Comparison of ENCODE assay signal across 15 cellular contexts in genomic region chr5:122849746-122850145, GRCh38. TPM values are rescaled to one million over a fixed set of nuclear protein-coding genes. Genes with fewer than 3 reads are reported as not detected.
DNase-seq lines count a peak whose midpoint lies in the region; ATAC-seq and TF ChIP-seq lines count a peak whose summit lies in the region.
"Had no signal": no experiment of that assay in that cellular context is flagged by ENCODE, and none has a peak within 500 bp of the region (broad histone marks: within the 10 kb centered on the region; RNA-seq: fewer than 3 reads in every experiment).

No MANE protein-coding gene starts in this region.

- H3K27me3 ChIP-seq in PC-3 (ENCODE audit: low read length): no peaks in the 10 kb centered on the region
- H3K27me3 ChIP-seq in colonic mucosa: no peaks in the 10 kb centered on the region
- H3K27me3 ChIP-seq: right lobe of liver had no signal

- H4K20me1 ChIP-seq in PC-3 (ENCODE audit: low read length): no peaks in the 10 kb centered on the region

- no TSS peak for BruUV-seq in PC-3 (replicated peaks; lab: Mats Ljungman, UMichigan)

- H3K4me1 ChIP-seq in PC-3 (ENCODE audit: insufficient read depth, low read length) (peaks cover 50% of the 10 kb centered on the region), colonic mucosa (no peaks in the 10 kb centered on the region)

- CTCF ChIA-PET in PC-3 (lab: Charles Lee): no interaction called here

- H3K36me3 ChIP-seq in PC-3 (ENCODE audit: low read depth, low read length) (0 out of 2 replicates have a peak, but pooled peaks cover 3% of the 10 kb centered on the region), colonic mucosa (no peaks in the 10 kb centered on the region)
- H3K36me3 ChIP-seq: right lobe of liver had no signal

- TF ChIP-seq CTCF in PC-3 (conservative IDR thresholded peaks at IDR 0.05; ENCODE audit: low read depth, low read length) (no peak), epithelial cell of esophagus (IDR thresholded peaks at IDR 0.05; ENCODE audit: insufficient read depth, low read depth, low read length, missing control alignments) (no peak), colonic mucosa (IDR thresholded peaks at IDR 0.05) (no peak)

- no peaks in the 10 kb centered on the region for H3F3A ChIP-seq in PC-3 (ENCODE audit: low read length, unreplicated experiment)

- DNase-seq in ELF-1 (ENCODE audit: low read depth, low spot score) (peak; percentile 41), PC-3 (peak; percentile 70), epithelial cell of esophagus (ENCODE audit: low read depth) (peak; percentile 93), pons (ENCODE audit: low spot score) (peak; percentile 53), NCI-H187 (lab: John Stamatoyannopoulos, UW) (no peak), colonic mucosa (no peak)
- DNase-seq: activated CD4-positive, alpha-beta T cell treated with anti-CD3 and anti-CD28 coated beads for 1 hour; activated T-cell treated with anti-CD3 and anti-CD28 coated beads, Interleukin-2, amount 50 U/mL, for 72 hours; aorta; naive B cell; NCI-H1105; NCI-H774; right lobe of liver had no signal

- no peak overlapping the region; the same call in 1 of the 2 replicates for H3K4me2 ChIP-seq in PC-3 (ENCODE audit: low read length)

- H3K27ac ChIP-seq in PC-3 (ENCODE audit: low read length) (no peak overlapping the region), colonic mucosa (no peak overlapping the region)
- H3K27ac ChIP-seq: right lobe of liver, SK-N-MC had no signal

- POLR2A ChIA-PET in PC-3 (lab: Charles Lee; ENCODE audit: unreplicated experiment): no interaction called here

- H3K9ac ChIP-seq in PC-3 (ENCODE audit: low read length) (no peak overlapping the region), colonic mucosa (ENCODE audit: low read depth in 2 of 2, low read length in 2 of 2) (no peak overlapping the region)

- H3K4me3 ChIP-seq in PC-3 (ENCODE audit: low read length) (no peak overlapping the region), epithelial cell of esophagus (ENCODE audit: low read length) (no peak overlapping the region), colonic mucosa (no peak overlapping the region)
- H3K4me3 ChIP-seq: right lobe of liver, SK-N-MC had no signal

- ATAC-seq in PC-3: no peak
- no peak for ATAC-seq in HG03097 (IDR thresholded peaks at IDR 0.05; ENCODE audit: low FRiP score, unreplicated experiment)
- ATAC-seq: activated T-cell treated with anti-CD3 and anti-CD28 coated beads, Interleukin-2, amount 50 U/mL, for 72 hours; right lobe of liver had no signal

- intact Hi-C loops in PC-3 (cut with micrococcal nuclease) (loop anchor here (5.0 to 10.0 kb wide), 2 partner anchors 147 to 185 kb away; partner anchors contain the start of gene PPIC), colonic mucosa (cut with DNase I) (no loop called here)

- no peak overlapping the region for H2AFZ ChIP-seq in PC-3 (ENCODE audit: low read length)

- H3K9me3 ChIP-seq in PC-3 (ENCODE audit: low read length) (no peaks in the 10 kb centered on the region), colonic mucosa (no peaks in the 10 kb centered on the region)
- H3K9me3 ChIP-seq: right lobe of liver had no signal

- no peaks in the 10 kb centered on the region for H3K9me2 ChIP-seq in PC-3 (replicated peaks; ENCODE audit: low read length)

- H3K79me2 ChIP-seq in PC-3 (ENCODE audit: low read length): peaks cover 67% of the 10 kb centered on the region

RNA-seq across cellular contexts. Expression of gene SNX24, which starts 4.3 kb away (rescaled TPM):
- total RNA-seq in PC-3 (2014; rRNA removed): 7.4 and 10.3 TPM in 2 replicates
- 10 to 100 TPM in 1 of 2 donors, 1 to 10 TPM in 1; 8.8 to 17.0 TPM for total RNA-seq in colonic mucosa

Comparison
In these comparisons a context has a peak if more than half of its experiments do, and no peak if none do; other contexts are left out.
1. DNase-seq: peak in ELF-1 (single experiment), PC-3 (single experiment), epithelial cell of esophagus (single experiment) and pons (single experiment); none in NCI-H187 (0 of 2) and colonic mucosa (single experiment).